ENCODE assay signal across 9 cellular contexts in genomic region chr10:78035025-78035424, GRCh38. TPM values are rescaled to one million over a fixed set of nuclear protein-coding genes. Genes with fewer than 3 reads are reported as not detected.
A peak's percentile ranks its signal among the peaks of the same experiment; 100 is the strongest.
DNase-seq lines count a peak whose midpoint lies in the region; ATAC-seq and TF ChIP-seq lines count a peak whose summit lies in the region.
"Had no signal": no experiment of that assay in that cellular context is flagged by ENCODE, and none has a peak within 500 bp of the region (broad histone marks: within the 10 kb centered on the region; RNA-seq: fewer than 3 reads in every experiment).

No MANE protein-coding gene starts in this region.

- peaks cover 3 to 52% (median 46%) of the 10 kb centered on the region in 9 donors for H3K36me3 ChIP-seq in heart right ventricle
- peaks cover 48% of the 10 kb centered on the region for H3K36me3 ChIP-seq in lower lobe of right lung
- H3K36me3 ChIP-seq in vagina: peaks cover 0 to 50% of the 10 kb centered on the region in 2 donors

- WGBS in heart right ventricle, 2 donors: 91% methylated on average over 5 of the region's 5 CpGs

- DNase-seq in heart right ventricle (no peak), left ventricle myocardium superior (no peak), astrocyte of the hippocampus (ENCODE audit: low read depth, low spot score) (peak; percentile 22), lower lobe of right lung (no peak), vagina (ENCODE audit: extremely low spot score in 2 of 2) (no peak), glomerular visceral epithelial cell (ENCODE audit: extremely low spot score) (no peak), GM19240 (ENCODE audit: insufficient read length, low spot score) (no peak)

- H3K4me1 ChIP-seq in heart right ventricle: peaks cover 0 to 62% (median 22%) of the 10 kb centered on the region in 9 donors
- peaks cover 58% of the 10 kb centered on the region for H3K4me1 ChIP-seq in lower lobe of right lung
- H3K4me1 ChIP-seq in vagina: peaks cover 64% of the 10 kb centered on the region

- no peaks in the 10 kb centered on the region for H3K27me3 ChIP-seq in heart right ventricle
- H3K27me3 ChIP-seq in lower lobe of right lung (ENCODE audit: low read depth): no peaks in the 10 kb centered on the region
- H3K27me3 ChIP-seq in vagina: no peaks in the 10 kb centered on the region
- H3K27me3 ChIP-seq: neutrophil had no signal

- ATAC-seq in heart right ventricle (no peak), left ventricle myocardium superior (no peak), lower lobe of right lung (no peak), HG03432 (IDR thresholded peaks at IDR 0.05; ENCODE audit: unreplicated experiment) (no peak)

- intact Hi-C loops in heart right ventricle (cut with DNase I) (no loop called here), left ventricle myocardium superior (cut with micrococcal nuclease) (no loop called here), lower lobe of right lung (cut with DNase I) (no loop called here), vagina (cut with DNase I) (no loop called here)

- H3K9me3 ChIP-seq in heart right ventricle (no peaks in the 10 kb centered on the region), lower lobe of right lung (no peaks in the 10 kb centered on the region), vagina (no peaks in the 10 kb centered on the region)
- H3K9me3 ChIP-seq: neutrophil had no signal

- no peak for TF ChIP-seq POLR2A in vagina (IDR thresholded peaks at IDR 0.05)

- H3K27ac ChIP-seq in heart right ventricle (peak overlapping the region in 5 of 10 donors; percentile 61 to 89 (median 74)), lower lobe of right lung (no peak overlapping the region), vagina (peak overlapping the region; percentile 74)

- TF ChIP-seq CTCF in heart right ventricle (IDR thresholded peaks at IDR 0.05): no peak
- no peak for TF ChIP-seq CTCF in lower lobe of right lung (IDR thresholded peaks at IDR 0.05)
- TF ChIP-seq CTCF in vagina (IDR thresholded peaks at IDR 0.05): no peak

- H3K4me3 ChIP-seq in heart right ventricle: peak overlapping the region in 7 of 10 donors; percentile 70 to 85 (median 79)
- peak overlapping the region; percentile 87 for H3K4me3 ChIP-seq in lower lobe of right lung
- peak overlapping the region; percentile 68 to 78 for H3K4me3 ChIP-seq in vagina

RNA-seq across cellular contexts. Expression of gene RPS24, which starts 1.4 kb away (rescaled TPM):
- total RNA-seq in heart right ventricle (100 to 1,000 TPM; 568 to 990 (median 790) TPM), left ventricle myocardium superior (807 TPM), lower lobe of right lung (1,077 TPM), vagina (3,291 TPM)
- polyA plus RNA-seq in heart right ventricle: 1,000 to 10,000 TPM; 2,771 to 4,355 TPM

RNA-seq across cellular contexts. Expression of gene POLR3A, which starts 5.7 kb away (rescaled TPM):
- total RNA-seq in heart right ventricle: 10 to 100 TPM in 8 of 10 donors, 1 to 10 TPM in 2; 8.5 to 12.5 (median 10.8) TPM
- polyA plus RNA-seq in heart right ventricle: 1 to 10 TPM; 4.2 to 4.6 TPM
- 9.7 TPM for total RNA-seq in left ventricle myocardium superior
- total RNA-seq in lower lobe of right lung: 11.2 TPM
- total RNA-seq in vagina: 16.9 TPM
